8 cellular contexts compared by ENCODE assay signal in the genomic region with DNA sequence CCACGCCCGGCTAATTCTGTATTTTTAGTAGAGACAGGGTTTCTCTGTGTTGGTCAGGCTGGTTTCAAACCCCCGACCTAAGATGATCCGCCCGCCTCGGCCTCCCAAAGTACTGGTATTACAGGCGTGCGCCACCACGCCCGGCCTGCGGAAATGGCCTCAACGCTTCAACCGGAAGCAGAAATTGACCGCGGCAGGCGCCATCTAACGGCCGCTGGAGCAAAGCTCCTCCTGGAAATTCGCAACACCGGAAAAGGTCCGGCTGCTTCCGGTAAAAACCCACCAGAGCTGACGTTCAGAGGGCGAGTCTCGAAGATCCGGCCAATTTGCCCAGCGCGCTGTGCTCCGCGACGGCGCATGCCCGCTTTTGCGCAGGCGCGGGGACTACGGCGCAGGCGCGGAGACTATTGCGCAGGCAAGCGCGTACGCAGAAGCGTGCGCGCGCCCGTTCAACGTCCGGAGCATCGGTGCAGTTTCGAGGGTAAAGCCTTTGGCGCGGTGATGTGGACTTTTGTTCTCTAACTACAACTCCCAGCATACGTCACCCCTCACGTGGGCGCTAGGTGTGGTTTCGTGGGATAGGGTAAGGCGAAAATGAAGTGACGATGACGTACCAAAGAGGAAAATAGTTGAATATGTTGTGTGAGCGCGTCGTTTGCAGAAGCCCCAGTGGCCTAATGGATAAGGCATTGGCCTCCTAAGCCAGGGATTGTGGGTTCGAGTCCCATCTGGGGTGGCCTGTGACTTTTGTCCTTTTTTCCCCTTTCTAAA. TPM values are rescaled to one million over a fixed set of nuclear protein-coding genes. Genes with fewer than 3 reads are reported as not detected.
DNase-seq lines count a peak whose midpoint lies in the region; ATAC-seq and TF ChIP-seq lines count a peak whose summit lies in the region.

No MANE protein-coding gene starts in this region.

- H3K4me3 ChIP-seq in Jurkat, Clone E6-1 (ENCODE audit: low read length) = peak overlapping the region; percentile 95
- H3K4me3 ChIP-seq in epithelial cell of proximal tubule (ENCODE audit: low read depth, low read length) = peak overlapping the region; percentile 89

- DNase-seq in DMS53 (lab: John Stamatoyannopoulos, UW) = peak; percentile 100
- peak; percentile 100 for DNase-seq in Jurkat, Clone E6-1 (ENCODE audit: low read depth, low spot score)
- peak; percentile 99 for DNase-seq in OCI-M2 (lab: John Stamatoyannopoulos, UW; ENCODE audit: unreplicated experiment)
- peak; percentile 96 for DNase-seq in activated T-cell treated with anti-CD3 and anti-CD28 coated beads, Interleukin-2, amount 50 U/mL, for 1 hour
- peak; percentile 97 for DNase-seq in epithelial cell of proximal tubule (ENCODE audit: low read depth)
- DNase-seq in mucosa of gallbladder (ENCODE audit: low spot score) = peak; percentile 100
- DNase-seq in stimulated activated CD8-positive, alpha-beta memory T cell treated with anti-CD3 and anti-CD28 coated beads, Interleukin-4, amount 100 ng/mL, for 24 hours (ENCODE audit: low read depth) = peak; percentile 97

- peak; percentile 85 for ATAC-seq in GM21717 (IDR thresholded peaks at IDR 0.05; ENCODE audit: unreplicated experiment)

- TF ChIP-seq CTCF in epithelial cell of proximal tubule (conservative IDR thresholded peaks at IDR 0.05; ENCODE audit: low read depth, low read length) = peak; percentile 73

RNA-seq across cellular contexts. Expression of gene FMC1, which starts 0.9 kb away (rescaled TPM):
- 33.1 TPM for polyA plus RNA-seq in Jurkat, Clone E6-1 (2012; ENCODE audit: insufficient read depth, insufficient read length)
- 6.0 and 22.7 TPM in 2 replicates for total RNA-seq in epithelial cell of proximal tubule
- 18.2 TPM for total RNA-seq in mucosa of gallbladder

RNA-seq across cellular contexts. Expression of gene LUC7L2, which starts 19.5 kb away (rescaled TPM):
- 67.5 TPM for polyA plus RNA-seq in Jurkat, Clone E6-1 (2012; ENCODE audit: insufficient read depth, insufficient read length)
- 47.5 and 56.0 TPM in 2 replicates for total RNA-seq in epithelial cell of proximal tubule
- total RNA-seq in mucosa of gallbladder = 101 TPM

Comparison
In these comparisons a context has a peak if more than half of its experiments do, and no peak if none do; other contexts are left out.
1. Peak in every context shown above with its lines: DNase-seq, ATAC-seq and H3K4me3 ChIP-seq.